19 cellular contexts compared by ENCODE assay signal in the genomic region with DNA sequence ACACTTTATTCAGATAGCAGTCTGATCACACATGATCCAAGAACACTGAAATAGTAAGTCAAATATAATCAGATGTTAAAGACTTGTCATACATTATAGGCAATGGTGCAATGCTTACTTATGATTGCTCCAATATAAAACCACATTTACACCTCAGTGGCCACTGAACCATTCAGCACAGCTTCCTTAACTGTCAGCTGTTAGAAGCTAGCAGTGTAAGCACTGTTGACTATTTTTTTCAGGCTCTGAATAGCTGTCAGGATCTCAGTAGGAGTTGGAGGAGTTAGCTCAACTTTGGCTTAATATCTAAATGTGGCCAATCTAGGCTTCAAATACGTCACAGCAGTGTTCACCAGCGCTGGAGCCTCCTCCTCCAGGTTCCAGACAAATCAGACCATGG. TPM values are rescaled to one million over a fixed set of nuclear protein-coding genes. Genes with fewer than 3 reads are reported as not detected.
DNase-seq lines count a peak whose midpoint lies in the region; ATAC-seq and TF ChIP-seq lines count a peak whose summit lies in the region.
"Had no signal": no experiment of that assay in that cellular context is flagged by ENCODE, and none has a peak within 500 bp of the region (broad histone marks: within the 10 kb centered on the region; RNA-seq: fewer than 3 reads in every experiment).

No MANE protein-coding gene starts in this region.

- H3K9ac ChIP-seq in HCT116 (ENCODE audit: low read length) = 0 out of 2 replicates have a peak overlapping the region, but pooled peaks have one; percentile 5

- H3K4me1 Mint-ChIP-seq in activated T-helper 2 cell treated with anti-CD3 and anti-CD28 coated beads, Interferon-gamma antibody, Interleukin-2, Interleukin-4, amounts not matched to agents 10 μg/mL and 5 μg/mL and 100 μg/mL, durations not matched to agents 14 hours and 24 hours and 36 hours (ENCODE audit: low read depth) = peaks cover 16% of the 10 kb centered on the region

- POLR2A ChIA-PET in HCT116 (lab: Charles Lee) = no interaction called here

- TF ChIP-seq CTCF in HCT116 (IDR thresholded peaks at IDR 0.05 in 2 of 3, conservative IDR thresholded peaks at IDR 0.05 in 1 of 3; ENCODE audit: borderline replicate concordance in 1 of 3, insufficient read depth in 1 of 3, low read depth in 2 of 3, low read length in 2 of 3) (no peak), RWPE2 (IDR thresholded peaks at IDR 0.05; ENCODE audit: poor library complexity, severe bottlenecking) (no peak), retinal pigment epithelial cell (conservative IDR thresholded peaks at IDR 0.05; ENCODE audit: low read depth, low read length) (no peak), foreskin keratinocyte (conservative IDR thresholded peaks at IDR 0.05) (no peak)

- no peak for TF ChIP-seq RAD21 in HCT116 (IDR thresholded peaks at IDR 0.05; ENCODE audit: low read depth)

- ATAC-seq in HCT116 (no peak), RWPE2 (ENCODE audit: low read depth) (no peak), foreskin keratinocyte (no peak), GM18519 (IDR thresholded peaks at IDR 0.05; ENCODE audit: low FRiP score, unreplicated experiment) (no peak)
- ATAC-seq: gastrocnemius medialis had no signal

- H3K9me3 ChIP-seq in HCT116 (ENCODE audit: control insufficient read depth in 1 of 2, insufficient read depth in 1 of 2, low read depth in 1 of 2, low read length in 2 of 2) (no peaks in the 10 kb centered on the region), RWPE2 (ENCODE audit: severe bottlenecking) (no peaks in the 10 kb centered on the region)

- H3K9me2 ChIP-seq in HCT116 (ENCODE audit: insufficient read depth) = no peaks in the 10 kb centered on the region

- H3K36me3 ChIP-seq in HCT116 (ENCODE audit: control insufficient read depth in 1 of 2, insufficient read depth in 2 of 2, low read length in 2 of 2) (peaks cover 0 to 11% of the 10 kb centered on the region in 2 experiments; a peak in 2 of 4 replicates), RWPE2 (ENCODE audit: low read depth) (no peaks in the 10 kb centered on the region)
- H3K36me3 ChIP-seq: ovary, uterus had no signal

- H3K27ac ChIP-seq in HCT116 (ENCODE audit: low read depth, low read length) (peak overlapping the region; percentile 95), RWPE2 (ENCODE audit: poor library complexity, severe bottlenecking) (peak overlapping the region; percentile 51), foreskin keratinocyte (no peak overlapping the region)
- H3K27ac ChIP-seq: gastrocnemius medialis, ovary, stomach, uterus, VCaP had no signal

- peaks cover 10% of the 10 kb centered on the region for H3K36me3 Mint-ChIP-seq in activated T-helper 2 cell treated with anti-CD3 and anti-CD28 coated beads, Interferon-gamma antibody, Interleukin-2, Interleukin-4, amounts not matched to agents 10 μg/mL and 5 μg/mL and 100 μg/mL, durations not matched to agents 14 hours and 24 hours and 36 hours (ENCODE audit: low read depth)

- no peaks in the 10 kb centered on the region for H4K20me1 ChIP-seq in HCT116 (ENCODE audit: insufficient read depth)

- DNase-seq in HCT116 (ENCODE audit: low read depth, low spot score) (no peak), RWPE2 (ENCODE audit: low spot score) (no peak), foreskin melanocyte (peak; percentile 11), retinal pigment epithelial cell (ENCODE audit: low read depth) (peak; percentile 58), COLO668 (lab: John Stamatoyannopoulos, UW; ENCODE audit: unreplicated experiment) (no peak), foreskin keratinocyte (no peak)
- no peak for DNase-seq in activated T-helper 2 cell treated with anti-CD3 and anti-CD28 coated beads, Interferon-gamma antibody, Interleukin-2, Interleukin-4, amounts not matched to agents 10 μg/mL and 5 μg/mL and 100 μg/mL, durations not matched to agents 14 hours and 24 hours and 36 hours (ENCODE audit: low spot score)
- DNase-seq: activated gamma-delta T cell treated with Interleukin-2 at 50 U/mL for 16 hours; effector CD4-positive, alpha-beta T cell; gastrocnemius medialis; H9; midbrain; NCI-H1417 treated with DMSO at 0.1 percent for 48 hours; ovary; stomach; uterus had no signal

- H3K4me3 ChIP-seq in HCT116 (replicated peaks in 1 of 2; ENCODE audit: low read depth in 1 of 2, low read length in 2 of 2) (no peak overlapping the region), RWPE2 (ENCODE audit: severe bottlenecking) (no peak overlapping the region), retinal pigment epithelial cell (ENCODE audit: low read length) (no peak overlapping the region)
- H3K4me3 ChIP-seq: gastrocnemius medialis, ovary, stomach, uterus had no signal

- H3K27ac Mint-ChIP-seq in activated T-helper 2 cell treated with anti-CD3 and anti-CD28 coated beads, Interferon-gamma antibody, Interleukin-2, Interleukin-4, amounts not matched to agents 10 μg/mL and 5 μg/mL and 100 μg/mL, durations not matched to agents 14 hours and 24 hours and 36 hours = no peak overlapping the region
- H3K27ac Mint-ChIP-seq: H9, IgD-negative memory B cell had no signal

- CTCF ChIA-PET in HCT116 (lab: Charles Lee) = no interaction called here

- peak overlapping the region; percentile 38 for H3K4me2 ChIP-seq in HCT116 (ENCODE audit: low read length)

- peaks cover 13% of the 10 kb centered on the region for H3K9me3 Mint-ChIP-seq in activated T-helper 2 cell treated with anti-CD3 and anti-CD28 coated beads, Interferon-gamma antibody, Interleukin-2, Interleukin-4, amounts not matched to agents 10 μg/mL and 5 μg/mL and 100 μg/mL, durations not matched to agents 14 hours and 24 hours and 36 hours

- no peak overlapping the region for H2AFZ ChIP-seq in HCT116 (ENCODE audit: low read depth, low read length, poor library complexity, severe bottlenecking)

- H3K4me3 Mint-ChIP-seq in activated T-helper 2 cell treated with anti-CD3 and anti-CD28 coated beads, Interferon-gamma antibody, Interleukin-2, Interleukin-4, amounts not matched to agents 10 μg/mL and 5 μg/mL and 100 μg/mL, durations not matched to agents 14 hours and 24 hours and 36 hours (ENCODE audit: low read depth) = no peak overlapping the region
- H3K4me3 Mint-ChIP-seq: H9, IgD-negative memory B cell had no signal

- H3K27me3 Mint-ChIP-seq in activated T-helper 2 cell treated with anti-CD3 and anti-CD28 coated beads, Interferon-gamma antibody, Interleukin-2, Interleukin-4, amounts not matched to agents 10 μg/mL and 5 μg/mL and 100 μg/mL, durations not matched to agents 14 hours and 24 hours and 36 hours (ENCODE audit: low read depth) = no peaks in the 10 kb centered on the region
- H3K27me3 Mint-ChIP-seq: IgD-negative memory B cell had no signal

- RAD21 ChIA-PET in HCT116 (lab: Charles Lee; ENCODE audit: low non-redundant PET in 1 of 2, low total read pairs in 2 of 2, uncharacterized antibody in 2 of 2, unreplicated experiment in 2 of 2) = no interaction called here

- H3K27me3 ChIP-seq in HCT116 (ENCODE audit: insufficient read depth, low read length) = no peaks in the 10 kb centered on the region
- no peaks in the 10 kb centered on the region for H3K27me3 ChIP-seq in RWPE2 (ENCODE audit: insufficient read depth, poor library complexity, severe bottlenecking)
- no peaks in the 10 kb centered on the region for H3K27me3 ChIP-seq in foreskin keratinocyte
- H3K27me3 ChIP-seq: gastrocnemius medialis, ovary, stomach, uterus had no signal

- intact Hi-C loops in HCT116 (cut with micrococcal nuclease) = loop anchor here (10.0 kb wide), 1 partner anchor 220 kb away; no protein-coding TSS in a partner anchor
- intact Hi-C loops in activated T-helper 2 cell treated with anti-CD3 and anti-CD28 coated beads, Interferon-gamma antibody, Interleukin-2, Interleukin-4, amounts not matched to agents 10 μg/mL and 5 μg/mL and 100 μg/mL, durations not matched to agents 14 hours and 24 hours and 36 hours (cut with micrococcal nuclease) = no loop called here

- no TSS peak for BruUV-seq in HCT116 (replicated peaks; lab: Mats Ljungman, UMichigan)

- H3K79me2 ChIP-seq in HCT116 (ENCODE audit: insufficient read depth, low read length) = peaks cover 13% of the 10 kb centered on the region

- H3K4me1 ChIP-seq in HCT116 (ENCODE audit: control insufficient read depth in 1 of 2, insufficient read depth in 2 of 2, low read length in 2 of 2) (peaks cover 49 to 68% of the 10 kb centered on the region in 2 experiments), RWPE2 (ENCODE audit: insufficient read depth, poor library complexity, severe bottlenecking) (peaks cover 36% of the 10 kb centered on the region), foreskin keratinocyte (peaks cover 8% of the 10 kb centered on the region)
- H3K4me1 ChIP-seq: gastrocnemius medialis, stomach, uterus had no signal

- no peak for TF ChIP-seq POLR2A in HCT116 (IDR thresholded peaks at IDR 0.05; ENCODE audit: borderline replicate concordance, extremely low read depth, insufficient read depth, insufficient read length)

TF ChIP-seq in HCT116, 20 proteins besides CTCF, POLR2A, EP300 and RAD21 (continues in another document):
- TF ChIP-seq SP1 (IDR thresholded peaks at IDR 0.05; ENCODE audit: low read depth) (no peak), TCF7L2 (IDR thresholded peaks at IDR 0.05; ENCODE audit: borderline replicate concordance, extremely low read depth, insufficient read depth, insufficient read length) (no peak), EZH2 (IDR thresholded peaks at IDR 0.05) (no peak), CEBPB (IDR thresholded peaks at IDR 0.05; ENCODE audit: low read depth) (no peak), ELF1 (IDR thresholded peaks at IDR 0.05; ENCODE audit: borderline replicate concordance, low read depth) (no peak), POLR2AphosphoS5 (IDR thresholded peaks at IDR 0.05; ENCODE audit: low read depth, low read length) (no peak), ZFX (IDR thresholded peaks at IDR 0.05) (no peak)
- TF ChIP-seq, protein P1, sequence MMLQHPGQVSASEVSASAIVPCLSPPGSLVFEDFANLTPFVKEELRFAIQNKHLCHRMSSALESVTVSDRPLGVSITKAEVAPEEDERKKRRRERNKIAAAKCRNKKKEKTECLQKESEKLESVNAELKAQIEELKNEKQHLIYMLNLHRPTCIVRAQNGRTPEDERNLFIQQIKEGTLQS (IDR thresholded peaks at IDR 0.05) = no peak

RNA-seq across cellular contexts. Expression of a gene that starts 36.6 kb away (rescaled TPM):
- total RNA-seq in HCT116 (2021; ENCODE audit: unreplicated experiment) = 25.3 TPM
- 5.7 and 7.2 TPM in 2 replicates for polyA plus RNA-seq in HCT116 (2012)
- total RNA-seq in activated T-helper 2 cell treated with anti-CD3 and anti-CD28 coated beads, Interferon-gamma antibody, Interleukin-2, Interleukin-4, amounts not matched to agents 10 μg/mL and 5 μg/mL and 100 μg/mL, durations not matched to agents 14 hours and 24 hours and 36 hours = 15.3 and 17.4 TPM in 2 replicates
- 10.2 and 11.5 TPM in 2 replicates for total RNA-seq in foreskin keratinocyte
- 3.9 and 4.6 TPM in 2 replicates for polyA plus RNA-seq in foreskin keratinocyte

RNA-seq across cellular contexts. Expression of a gene that starts 36.9 kb away (rescaled TPM):
- total RNA-seq in HCT116 (2021; ENCODE audit: unreplicated experiment) = 50.7 TPM
- 10.4 and 15.1 TPM in 2 replicates for polyA plus RNA-seq in HCT116 (2012)
- 18.0 and 19.1 TPM in 2 replicates for total RNA-seq in activated T-helper 2 cell treated with anti-CD3 and anti-CD28 coated beads, Interferon-gamma antibody, Interleukin-2, Interleukin-4, amounts not matched to agents 10 μg/mL and 5 μg/mL and 100 μg/mL, durations not matched to agents 14 hours and 24 hours and 36 hours
- total RNA-seq in foreskin keratinocyte = 13.9 and 16.8 TPM in 2 replicates
- 3.3 and 5.1 TPM in 2 replicates for polyA plus RNA-seq in foreskin keratinocyte

Comparison
In these comparisons a context has a peak if more than half of its experiments do, and no peak if none do; other contexts are left out.
1. DNase-seq: peak in foreskin melanocyte (single experiment) and retinal pigment epithelial cell (single experiment); none in HCT116 (single experiment), RWPE2 (single experiment), activated T-helper 2 cell treated with anti-CD3 and anti-CD28 coated beads, Interferon-gamma antibody, Interleukin-2, Interleukin-4, amounts not matched to agents 10 μg/mL and 5 μg/mL and 100 μg/mL, durations not matched to agents 14 hours and 24 hours and 36 hours (single experiment), COLO668 (single experiment) and foreskin keratinocyte (0 of 2).